Comparison of ENCODE assay signal across 9 cellular contexts in the genomic region with DNA sequence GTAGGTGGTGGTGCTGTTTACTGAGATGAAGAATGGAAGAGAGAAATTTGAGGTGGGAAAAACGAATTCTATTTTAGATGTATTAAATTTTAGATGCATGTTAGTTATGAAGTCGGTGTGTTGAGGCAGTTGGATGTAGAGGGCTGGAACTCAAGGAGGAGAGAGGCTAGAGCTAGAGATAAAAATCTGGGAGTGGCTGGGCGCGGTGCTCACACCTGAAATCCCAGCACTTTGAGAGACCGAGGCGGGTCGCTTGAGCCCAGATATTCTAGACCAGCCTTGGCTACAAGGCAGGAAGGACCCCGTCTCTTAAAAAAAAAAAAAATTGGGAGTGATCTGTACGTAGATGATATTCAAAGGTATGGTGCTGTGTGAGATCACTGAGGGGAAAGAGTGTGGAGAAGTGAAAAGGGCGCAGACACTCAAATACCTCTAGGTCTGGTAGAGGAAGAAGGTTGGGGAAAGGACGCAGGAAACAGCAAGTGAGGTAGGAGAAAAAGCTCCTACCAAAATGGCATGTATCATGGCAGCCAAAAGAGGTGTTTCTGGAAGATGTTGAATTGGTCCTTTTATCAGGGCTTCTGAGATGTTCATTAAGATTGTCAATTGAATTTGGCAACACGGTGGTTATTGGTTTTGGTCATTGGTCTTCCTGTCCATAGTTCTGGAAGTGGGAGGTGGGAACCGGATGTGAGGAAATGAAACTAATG. TPM values are rescaled to one million over a fixed set of nuclear protein-coding genes. Genes with fewer than 3 reads are reported as not detected.
DNase-seq lines count a peak whose midpoint lies in the region; ATAC-seq, FAIRE-seq and TF ChIP-seq lines count a peak whose summit lies in the region.
"Had no signal": no experiment of that assay in that cellular context is flagged by ENCODE, and none has a peak within 500 bp of the region (broad histone marks: within the 10 kb centered on the region; RNA-seq: fewer than 3 reads in every experiment).

No MANE protein-coding gene starts in this region.

- no peaks in the 10 kb centered on the region for H3K9me3 ChIP-seq in gastroesophageal sphincter
- no peaks in the 10 kb centered on the region for H3K9me3 ChIP-seq in small intestine (ENCODE audit: control insufficient read depth, low read depth)

- TF ChIP-seq CTCF in gastroesophageal sphincter (IDR thresholded peaks at IDR 0.05): no peak

- DNase-seq in DMS79 (lab: John Stamatoyannopoulos, UW) (peak; percentile 4), DMS79 treated with DMSO at 0.1 percent for 48 hours (lab: John Stamatoyannopoulos, UW) (no peak), T-cell (no peak), small intestine (peak; percentile 39), OCI-M2 (lab: John Stamatoyannopoulos, UW; ENCODE audit: unreplicated experiment) (no peak), SW 1271 (lab: John Stamatoyannopoulos, UW) (no peak)

- H3K27me3 Mint-ChIP-seq in T-cell: no peaks in the 10 kb centered on the region

- peaks cover 47 to 56% (median 49%) of the 10 kb centered on the region in 3 donors for H3K4me1 Mint-ChIP-seq in T-cell

- ATAC-seq in T-cell (replicated peaks in 1 of 4) (no peak), gastroesophageal sphincter (no peak), HG02678 (IDR thresholded peaks at IDR 0.05; ENCODE audit: unreplicated experiment) (no peak)

- peak overlapping the region; percentile 67 to 96 (median 94) for H3K4me3 Mint-ChIP-seq in T-cell

- no peaks in the 10 kb centered on the region for H3K36me3 ChIP-seq in gastroesophageal sphincter
- no peaks in the 10 kb centered on the region for H3K36me3 ChIP-seq in small intestine (ENCODE audit: control insufficient read depth in 2 of 2, insufficient read depth in 2 of 2, low read length in 2 of 2)

- H3K4me3 ChIP-seq in gastroesophageal sphincter: peak overlapping the region; percentile 70 to 97
- H3K4me3 ChIP-seq in small intestine (ENCODE audit: low read depth in 1 of 2, low read length in 2 of 2): no peak overlapping the region

- CTCF ChIA-PET in T-cell (lab: Charles Lee): no interaction called here

- no peak for TF ChIP-seq EP300 in gastroesophageal sphincter (IDR thresholded peaks at IDR 0.05)

- FAIRE-seq in small intestine (lab: Jason Lieb, UNC): no peak
- FAIRE-seq: A204.1 had no signal

- H3K4me1 ChIP-seq in gastroesophageal sphincter (peaks cover 0 to 56% (median 3%) of the 10 kb centered on the region in 3 donors), small intestine (ENCODE audit: control insufficient read depth in 2 of 2, insufficient read depth in 1 of 2, low read depth in 1 of 2, low read length in 1 of 2) (peaks cover 0 to 6% of the 10 kb centered on the region in 2 donors)

- peak overlapping the region; percentile 72 to 94 for H3K27ac Mint-ChIP-seq in T-cell

- WGBS in gastroesophageal sphincter (ENCODE audit: low coverage in 1 of 2), 2 donors: 64 to 72% methylated on average over 7 to 11 of the region's 13 CpGs
- WGBS in small intestine, 3 donors: 32 to 40% (median 33%) methylated on average over 13 of the region's 13 CpGs

- H3K36me3 Mint-ChIP-seq in T-cell: peaks cover 7% of the 10 kb centered on the region

- H3K27ac ChIP-seq in gastroesophageal sphincter (peak overlapping the region in 3 of 4 donors; percentile 88 to 99 (median 90)), small intestine (ENCODE audit: low read depth in 1 of 2, low read length in 1 of 2) (no peak overlapping the region)

- TF ChIP-seq POLR2A in gastroesophageal sphincter (IDR thresholded peaks at IDR 0.05): no peak

- H3K9me3 Mint-ChIP-seq in T-cell: no peaks in the 10 kb centered on the region

- H3K27me3 ChIP-seq in gastroesophageal sphincter (no peaks in the 10 kb centered on the region), small intestine (ENCODE audit: control insufficient read depth in 2 of 2, insufficient read depth in 2 of 2, low read length in 2 of 2) (no peaks in the 10 kb centered on the region)

- POLR2A ChIA-PET in T-cell (lab: Charles Lee): no interaction called here

RNA-seq across cellular contexts. Expression of a gene that starts 1.8 kb away (rescaled TPM):
- total RNA-seq in T-cell (10 to 100 TPM; 23.8 to 26.2 (median 25.2) TPM), gastroesophageal sphincter (10 to 100 TPM; 19.3 to 33.1 (median 27.6) TPM)
- 1 to 10 TPM; 3.5 to 7.9 (median 4.0) TPM for polyA plus RNA-seq in small intestine

Comparison
In these comparisons a context has a peak if more than half of its experiments do, and no peak if none do; other contexts are left out.
1. DNase-seq: peak in DMS79 (single experiment) and small intestine (single experiment); none in DMS79 treated with DMSO at 0.1 percent for 48 hours (single experiment), T-cell (0 of 34), OCI-M2 (single experiment) and SW 1271 (0 of 2).
2. H3K27ac ChIP-seq: peak in gastroesophageal sphincter (3 of 4); none in small intestine (0 of 2).
3. H3K4me3 ChIP-seq: peak in gastroesophageal sphincter (2 of 2); none in small intestine (0 of 2).